In the genomic region with DNA sequence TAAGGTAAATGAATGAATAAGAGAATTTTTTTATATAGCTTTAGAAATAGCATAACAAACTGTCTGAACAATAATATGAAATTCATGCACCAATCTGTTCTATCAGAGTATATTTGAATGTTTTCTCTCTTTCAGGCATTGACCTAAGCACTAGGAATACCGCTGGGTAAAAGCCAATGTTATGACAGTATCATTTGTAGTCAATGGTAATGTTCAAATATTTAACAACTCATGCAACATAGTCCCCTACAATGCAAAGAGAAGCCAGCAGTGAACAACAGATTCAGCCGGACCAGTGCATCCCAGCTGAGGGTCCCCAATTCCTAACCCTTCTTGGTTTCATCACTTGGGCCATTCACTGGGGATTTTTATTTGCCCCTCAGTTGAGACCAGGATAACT, we compare ENCODE assay signal across 34 cellular contexts.
"Had no signal": no experiment of that assay in that cellular context is flagged by ENCODE, and none has a peak within 500 bp of the region (broad histone marks: within the 10 kb centered on the region; RNA-seq: fewer than 3 reads in every experiment).

No MANE protein-coding gene starts in this region.

- FAIRE-seq: endometrium, endothelial cell of umbilical vein had no signal

- H3K27me3 ChIP-seq: adrenal gland, breast epithelium, cardiac muscle cell, colonic mucosa, foreskin keratinocyte, gastrocnemius medialis had no signal

- ATAC-seq: activated CD4-positive, alpha-beta T cell treated with anti-CD3 and anti-CD28 coated beads for 36 hours; activated CD4-positive, CD25-positive, alpha-beta regulatory T cell treated with anti-CD3 and anti-CD28 coated beads, Interleukin-2, amount 50 U/mL, for 24 hours; activated CD8-positive, alpha-beta memory T cell treated with anti-CD3 and anti-CD28 coated beads, Interleukin-2, amount 10 ng/mL, durations not matched to agents 7 days and 5 days; activated CD8-positive, alpha-beta T cell treated with anti-CD3 and anti-CD28 coated beads, Interleukin-2, amount 10 ng/mL, durations not matched to agents 7 days and 5 days; activated naive CD8-positive, alpha-beta T cell treated with anti-CD3 and anti-CD28 coated beads, Interleukin-2, amount 50 U/mL, for 24 hours; foreskin keratinocyte; gastrocnemius medialis; heart left ventricle; T-helper 17 cell had no signal

- H3K4me3 ChIP-seq: adrenal gland, breast epithelium, cardiac muscle cell, colonic mucosa, gastrocnemius medialis, heart left ventricle had no signal

- H3K4me1 ChIP-seq: adrenal gland, breast epithelium, colonic mucosa, foreskin keratinocyte, gastrocnemius medialis, heart left ventricle had no signal

- DNase-seq: activated B cell treated with CpG ODN at 0.5 μM for 24 hours; activated CD4-positive, alpha-beta memory T cell treated with anti-CD3 and anti-CD28 coated beads for 36 hours; activated CD4-positive, alpha-beta T cell treated with anti-CD3 and anti-CD28 coated beads for 36 hours; activated CD4-positive, alpha-beta T cell treated with anti-CD3 and anti-CD28 coated beads, Interleukin-2, amount 10 ng/mL, durations not matched to agents 24 days and 14 days; activated CD8-positive, alpha-beta memory T cell treated with anti-CD3 and anti-CD28 coated beads, Interleukin-2, amount 10 ng/mL, durations not matched to agents 7 days and 5 days; activated CD8-positive, alpha-beta memory T cell treated with anti-CD3 and anti-CD28 coated beads, Interleukin-2, amount 50 U/mL, for 4 hours; activated CD8-positive, alpha-beta T cell treated with anti-CD3 and anti-CD28 coated beads, Interleukin-2, amount 10 ng/mL, durations not matched to agents 7 days and 5 days; activated effector memory CD4-positive, alpha-beta T cell treated with anti-CD3 and anti-CD28 coated beads, Interleukin-2, amount 50 U/mL, for 16 hours; activated naive CD4-positive, alpha-beta T cell treated with anti-CD3 and anti-CD28 coated beads for 36 hours; activated naive CD8-positive, alpha-beta T cell treated with anti-CD3 and anti-CD28 coated beads for 36 hours; activated naive CD8-positive, alpha-beta T cell treated with anti-CD3 and anti-CD28 coated beads, Interleukin-2, amount 50 U/mL, for 24 hours; activated T-cell treated with anti-CD3 and anti-CD28 coated beads, Interleukin-2, amount 50 U/mL, for 1 hour; activated T-cell treated with anti-CD3 and anti-CD28 coated beads, Interleukin-2, amount 50 U/mL, for 48 hours; adrenal gland; amygdala; aorta; central memory CD4-positive, alpha-beta T cell; cerebellar nuclear complex; colonic mucosa; effector CD8-positive, alpha-beta T cell; foreskin keratinocyte; gastrocnemius medialis; glutamatergic neuron; heart left ventricle; T-helper 1 cell; T-helper 17 cell; T1000; WERI-Rb-1 had no signal

- H3K36me3 ChIP-seq: adrenal gland, breast epithelium, cardiac muscle cell, colonic mucosa, gastrocnemius medialis, heart left ventricle, WERI-Rb-1 had no signal

- H3K9me3 ChIP-seq: adrenal gland, breast epithelium, colonic mucosa, gastrocnemius medialis, heart left ventricle had no signal

- H3K27ac ChIP-seq: adrenal gland, breast epithelium, cardiac muscle cell, colonic mucosa, epithelial cell of prostate, foreskin keratinocyte, gastrocnemius medialis, heart left ventricle, WERI-Rb-1 had no signal
